ENCODE assay signal across 8 cellular contexts in the genomic region with DNA sequence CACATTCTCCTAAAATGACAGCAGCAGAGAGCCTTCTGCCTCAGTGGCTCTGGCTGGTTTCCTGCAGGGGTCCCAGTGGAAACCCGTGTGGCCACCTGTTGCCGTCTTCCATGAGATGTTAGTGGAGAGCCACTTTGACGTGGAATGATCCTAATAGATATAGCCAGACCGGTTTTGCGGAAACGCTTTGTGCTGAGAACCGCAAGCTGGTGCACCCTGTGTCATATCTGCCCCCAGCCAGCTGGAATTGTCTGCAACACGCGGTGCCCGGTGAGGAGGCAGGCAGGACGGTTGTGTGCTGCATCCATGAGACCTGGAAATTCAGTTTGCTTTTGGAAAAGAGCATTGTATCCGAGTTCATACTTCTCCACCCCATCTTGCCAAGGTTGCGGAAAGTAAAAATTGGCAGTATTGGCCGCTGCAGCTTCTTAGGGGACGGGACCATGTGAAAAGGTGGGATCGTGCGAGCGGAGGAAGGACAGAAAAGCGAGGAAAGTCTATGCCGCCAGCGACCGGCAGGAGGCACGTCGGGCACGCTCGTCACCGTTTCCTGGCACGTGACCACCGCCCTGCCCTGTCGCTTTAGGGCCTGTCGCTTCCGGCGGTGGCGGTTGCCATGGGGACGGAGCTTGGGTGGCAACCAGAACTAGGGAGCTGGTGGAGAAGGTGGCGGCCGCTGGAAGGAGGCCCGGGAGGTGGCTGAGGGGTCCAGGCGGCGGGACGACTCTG. TPM values are rescaled to one million over a fixed set of nuclear protein-coding genes. Genes with fewer than 3 reads are reported as not detected.
DNase-seq lines count a peak whose midpoint lies in the region; ATAC-seq and TF ChIP-seq lines count a peak whose summit lies in the region.

A gene with protein sequence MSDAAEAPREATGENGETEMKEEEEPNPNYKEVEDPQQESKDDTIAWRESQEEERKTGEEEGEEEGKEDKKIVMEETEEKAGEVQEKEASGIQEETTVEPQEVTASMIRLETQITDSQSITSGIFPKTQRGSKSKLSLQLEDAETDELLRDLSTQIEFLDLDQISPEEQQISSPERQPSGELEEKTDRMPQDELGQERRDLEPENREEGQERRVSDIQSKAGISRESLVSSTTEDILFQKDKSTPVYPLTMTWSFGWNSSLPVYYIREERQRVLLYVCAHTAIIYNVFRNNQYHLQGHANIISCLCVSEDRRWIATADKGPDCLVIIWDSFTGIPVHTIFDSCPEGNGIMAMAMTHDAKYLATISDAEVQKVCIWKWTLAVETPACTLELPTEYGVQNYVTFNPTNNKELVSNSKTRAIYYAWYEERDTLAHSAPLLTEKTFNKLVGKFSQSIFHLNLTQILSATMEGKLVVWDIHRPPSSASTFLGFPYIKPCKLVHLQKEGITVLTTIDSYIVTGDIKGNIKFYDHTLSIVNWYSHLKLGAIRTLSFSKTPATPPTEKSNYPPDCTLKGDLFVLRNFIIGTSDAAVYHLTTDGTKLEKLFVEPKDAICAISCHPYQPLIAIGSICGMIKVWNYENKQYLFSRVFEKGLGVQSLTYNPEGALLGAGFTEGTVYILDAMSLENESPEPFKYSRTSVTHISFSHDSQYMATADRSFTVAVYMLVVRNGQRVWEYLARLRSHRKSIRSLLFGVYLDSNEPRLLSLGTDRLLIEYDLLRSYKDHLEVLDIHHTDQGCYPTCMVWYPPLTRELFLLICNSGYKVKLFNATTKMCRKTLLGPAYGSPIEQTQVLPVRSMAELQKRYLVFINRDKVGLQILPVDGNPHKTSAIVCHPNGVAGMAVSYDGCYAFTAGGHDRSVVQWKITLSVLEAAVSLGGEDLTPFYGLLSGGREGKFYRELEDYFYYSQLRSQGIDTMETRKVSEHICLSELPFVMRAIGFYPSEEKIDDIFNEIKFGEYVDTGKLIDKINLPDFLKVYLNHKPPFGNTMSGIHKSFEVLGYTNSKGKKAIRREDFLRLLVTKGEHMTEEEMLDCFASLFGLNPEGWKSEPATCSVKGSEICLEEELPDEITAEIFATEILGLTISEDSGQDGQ (plus strand): TSS at position 643 of the 729 bp plus-strand sequence. CDS start 2,714 bp downstream, outside the sequence.

- peak; percentile 75 to 82 for DNase-seq in Caco-2
- peak; percentile 81 for DNase-seq in SK-N-DZ (ENCODE audit: low spot score)
- DNase-seq in activated naive CD8-positive, alpha-beta T cell treated with anti-CD3 and anti-CD28 coated beads for 36 hours, result peak; percentile 96
- peak; percentile 90 to 96 for DNase-seq in heart right ventricle
- peak; percentile 83 for DNase-seq in progenitor cell of endocrine pancreas (ENCODE audit: low spot score, unreplicated experiment)
- peak; percentile 85 for DNase-seq in type B pancreatic cell (ENCODE audit: extremely low spot score, unreplicated experiment)

- TF ChIP-seq RAD21 in Ishikawa (IDR thresholded peaks at IDR 0.05; ENCODE audit: low read depth), result peak; percentile 73

- no peaks in the 10 kb centered on the region for H3K4me1 ChIP-seq in Caco-2
- H3K4me1 ChIP-seq in heart right ventricle, result peaks cover 0 to 17% (median 5%) of the 10 kb centered on the region in 9 donors

- POLR2A ChIA-PET in Caco-2 (lab: Charles Lee), result no interaction called here

- H3K9me3 ChIP-seq in Caco-2 (no peaks in the 10 kb centered on the region), heart right ventricle (no peaks in the 10 kb centered on the region)

- no peaks in the 10 kb centered on the region for H3K27me3 ChIP-seq in Caco-2 (replicated peaks; ENCODE audit: control insufficient read depth, insufficient read depth, low read length)
- H3K27me3 ChIP-seq in heart right ventricle, result no peaks in the 10 kb centered on the region

- H3K27ac ChIP-seq in heart right ventricle, result peak within 1 kb of the TSS in 7 of 10 donors; percentile 21 to 71 (median 44)

- H3K4me1 Mint-ChIP-seq in Caco-2 (ENCODE audit: low read depth, unreplicated experiment) (no peaks in the 10 kb centered on the region), progenitor cell of endocrine pancreas (ENCODE audit: low read depth) (peaks cover 2% of the 10 kb centered on the region), type B pancreatic cell (ENCODE audit: unreplicated experiment) (no peaks in the 10 kb centered on the region)
- H3K4me1 Mint-ChIP-seq in activated naive CD8-positive, alpha-beta T cell treated with anti-CD3 and anti-CD28 coated beads for 36 hours, result peaks cover 17% of the 10 kb centered on the region

- H3K4me3 Mint-ChIP-seq in Caco-2 (ENCODE audit: unreplicated experiment) (peak within 1 kb of the TSS; percentile 54), progenitor cell of endocrine pancreas (ENCODE audit: low read depth) (peak within 1 kb of the TSS; percentile 70), type B pancreatic cell (peak within 1 kb of the TSS; percentile 83)
- peak within 1 kb of the TSS; percentile 82 for H3K4me3 Mint-ChIP-seq in activated naive CD8-positive, alpha-beta T cell treated with anti-CD3 and anti-CD28 coated beads for 36 hours

- ATAC-seq in GM21367 (IDR thresholded peaks at IDR 0.05; ENCODE audit: unreplicated experiment), result peak; percentile 92
- peak; percentile 90 to 98 (median 96) for ATAC-seq in heart right ventricle

- H3K4me3 ChIP-seq in Caco-2 (ENCODE audit: low read depth, low read length) (peak within 1 kb of the TSS; percentile 26), heart right ventricle (peak within 1 kb of the TSS in 9 of 10 donors; percentile 35 to 58 (median 52))

- H3K27me3 Mint-ChIP-seq in Caco-2 (ENCODE audit: insufficient read depth, unreplicated experiment) (no peaks in the 10 kb centered on the region), progenitor cell of endocrine pancreas (no peaks in the 10 kb centered on the region), type B pancreatic cell (no peaks in the 10 kb centered on the region)
- H3K27me3 Mint-ChIP-seq in activated naive CD8-positive, alpha-beta T cell treated with anti-CD3 and anti-CD28 coated beads for 36 hours, result no peaks in the 10 kb centered on the region

- intact Hi-C loops in Caco-2 (cut with micrococcal nuclease; ENCODE audit: unreplicated experiment), result no loop called here
- intact Hi-C loops in heart right ventricle (cut with DNase I), result loop anchor here in 7 of 10 donors (1.0 to 10.0 kb wide), 9 partner anchors 104 to 277 kb away; a partner anchor contains a TSS

- H3K36me3 Mint-ChIP-seq in Caco-2 (ENCODE audit: insufficient read depth, unreplicated experiment), result peaks cover 27% of the 10 kb centered on the region
- peaks cover 16% of the 10 kb centered on the region for H3K36me3 Mint-ChIP-seq in activated naive CD8-positive, alpha-beta T cell treated with anti-CD3 and anti-CD28 coated beads for 36 hours
- peaks cover 5% of the 10 kb centered on the region for H3K36me3 Mint-ChIP-seq in progenitor cell of endocrine pancreas (ENCODE audit: insufficient read depth)
- H3K36me3 Mint-ChIP-seq in type B pancreatic cell, result peaks cover 21% of the 10 kb centered on the region

- no peak within 1 kb of the TSS for H3K27ac Mint-ChIP-seq in Caco-2 (ENCODE audit: unreplicated experiment)
- H3K27ac Mint-ChIP-seq in activated naive CD8-positive, alpha-beta T cell treated with anti-CD3 and anti-CD28 coated beads for 36 hours, result peak within 1 kb of the TSS; percentile 91
- peak within 1 kb of the TSS; percentile 86 for H3K27ac Mint-ChIP-seq in progenitor cell of endocrine pancreas
- H3K27ac Mint-ChIP-seq in type B pancreatic cell, result peak within 1 kb of the TSS; percentile 84

- 16 to 21% methylated on average over 41 of the region's 41 CpGs for WGBS in heart right ventricle, 2 donors

- BruUV-seq in Caco-2 (replicated peaks; lab: Mats Ljungman, UMichigan), result no TSS peak

- H3K9me3 Mint-ChIP-seq in Caco-2 (ENCODE audit: unreplicated experiment) (no peaks in the 10 kb centered on the region), progenitor cell of endocrine pancreas (ENCODE audit: low read depth) (no peaks in the 10 kb centered on the region), type B pancreatic cell (no peaks in the 10 kb centered on the region)
- H3K9me3 Mint-ChIP-seq in activated naive CD8-positive, alpha-beta T cell treated with anti-CD3 and anti-CD28 coated beads for 36 hours, result no peaks in the 10 kb centered on the region

- no peak for TF ChIP-seq CTCF in Caco-2 (IDR thresholded peaks at IDR 0.05; ENCODE audit: insufficient read depth in 1 of 2, low read depth in 1 of 2, low read length in 1 of 2, severe bottlenecking in 1 of 2, unreplicated experiment in 1 of 2)
- peak; percentile 21 to 88 (median 67) for TF ChIP-seq CTCF in heart right ventricle (IDR thresholded peaks at IDR 0.05)
- peak; percentile 65 for TF ChIP-seq CTCF in progenitor cell of endocrine pancreas (IDR thresholded peaks at IDR 0.05; ENCODE audit: unreplicated experiment)
- TF ChIP-seq CTCF in type B pancreatic cell (conservative IDR thresholded peaks at IDR 0.05), result peak; percentile 74

- H3K36me3 ChIP-seq in Caco-2 (ENCODE audit: control insufficient read depth, insufficient read depth, low read length) (peaks cover 2% of the 10 kb centered on the region; the same call in 1 of the 2 replicates), heart right ventricle (peaks cover 0 to 55% (median 12%) of the 10 kb centered on the region in 9 donors)

- CTCF ChIA-PET in Caco-2 (lab: Charles Lee), result interaction anchor here (1.0 kb wide), 1 partner anchor 349 kb away, joined by 3 read pairs; no protein-coding TSS in a partner anchor

- peak; percentile 41; the same call in 1 of the 2 replicates for TF ChIP-seq EP300 in Ishikawa (IDR thresholded peaks at IDR 0.05; ENCODE audit: borderline replicate concordance)

TF ChIP-seq in Ishikawa, 13 proteins besides CTCF, POLR2A, EP300 and RAD21 (continues in another document):
- TF ChIP-seq, protein P1, sequence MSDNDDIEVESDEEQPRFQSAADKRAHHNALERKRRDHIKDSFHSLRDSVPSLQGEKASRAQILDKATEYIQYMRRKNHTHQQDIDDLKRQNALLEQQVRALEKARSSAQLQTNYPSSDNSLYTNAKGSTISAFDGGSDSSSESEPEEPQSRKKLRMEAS (IDR thresholded peaks at IDR 0.05), result peak; percentile 88
- TF ChIP-seq TCF12 (IDR thresholded peaks at IDR 0.05; ENCODE audit: low read depth), result peak; percentile 59; the same call in 1 of the 2 replicates
- peak; percentile 38; the same call in 1 of the 2 replicates for TF ChIP-seq YY1 (IDR thresholded peaks at IDR 0.05; ENCODE audit: low read depth)
- peak; percentile 28; the same call in 1 of the 2 replicates for TF ChIP-seq TAF1 (IDR thresholded peaks at IDR 0.05; ENCODE audit: low read depth)

RNA-seq across cellular contexts. Expression of the gene that starts here (rescaled TPM):
- total RNA-seq in Caco-2 (2022) (1.2 and 1.5 TPM in 2 replicates), heart right ventricle (1 to 10 TPM in 7 of 10 donors, under 1 TPM in 3; 0.52 to 4.6 (median 1.9) TPM), progenitor cell of endocrine pancreas (8.9 and 9.3 TPM in 2 replicates), type B pancreatic cell (ENCODE audit: low replicate concordance) (2.6 and 3.3 TPM in 2 replicates)
- 0.24 TPM in 1 of 2 replicates, not detected in the other for polyA plus RNA-seq in SK-N-DZ (2014; cell fraction: cytosol; rRNA removed)
- polyA plus RNA-seq in SK-N-DZ (2014; cell fraction: nucleus; rRNA removed), result 0.28 and 0.81 TPM in 2 replicates
- 1 to 10 TPM; 1.3 to 1.8 TPM for total RNA-seq in activated naive CD8-positive, alpha-beta T cell treated with anti-CD3 and anti-CD28 coated beads for 36 hours
- 1 to 10 TPM in 1 of 2 donors, under 1 TPM in 1; 0.66 to 1.0 TPM for polyA plus RNA-seq in heart right ventricle

Comparison
In these comparisons a context has a peak if more than half of its experiments do, and no peak if none do; other contexts are left out.
1. Peak in every context shown above with its lines: DNase-seq, ATAC-seq, H3K4me3 ChIP-seq and H3K27ac ChIP-seq.
2. CTCF ChIP-seq: peak in heart right ventricle (9 of 9), progenitor cell of endocrine pancreas (single experiment) and type B pancreatic cell (single experiment); none in Caco-2 (0 of 2).